4 cellular contexts compared by ENCODE assay signal in the genomic region with DNA sequence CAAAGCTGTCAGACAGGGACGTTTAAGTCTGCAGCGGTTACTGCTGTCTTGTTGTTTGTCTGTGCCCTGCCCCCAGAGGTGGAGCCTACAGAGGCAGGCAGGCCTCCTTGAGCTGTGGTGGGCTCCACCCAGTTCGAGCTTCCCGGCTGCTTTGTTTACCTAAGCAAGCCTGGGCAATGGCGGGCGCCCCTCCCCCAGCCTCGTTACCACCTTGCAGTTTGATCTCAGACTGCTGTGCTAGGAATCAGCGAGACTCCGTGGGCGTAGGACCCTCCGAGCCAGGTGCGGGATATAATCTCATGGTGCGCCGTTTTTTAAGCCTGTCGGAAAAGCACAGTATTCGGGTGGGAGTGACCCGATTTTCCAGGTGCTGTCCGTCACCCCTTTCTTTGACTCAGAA. TPM values are rescaled to one million over a fixed set of nuclear protein-coding genes. Genes with fewer than 3 reads are reported as not detected.
"Had no signal": no experiment of that assay in that cellular context is flagged by ENCODE, and none has a peak within 500 bp of the region (broad histone marks: within the 10 kb centered on the region; RNA-seq: fewer than 3 reads in every experiment).

No MANE protein-coding gene starts in this region.

RNA-seq across cellular contexts. Expression of gene BRS3, which starts 42.1 kb away (rescaled TPM):
- total RNA-seq: LHCN-M2, M059J, MCF 10A, NCI-H460 had no signal
